15 cellular contexts compared by ENCODE assay signal in the genomic region with DNA sequence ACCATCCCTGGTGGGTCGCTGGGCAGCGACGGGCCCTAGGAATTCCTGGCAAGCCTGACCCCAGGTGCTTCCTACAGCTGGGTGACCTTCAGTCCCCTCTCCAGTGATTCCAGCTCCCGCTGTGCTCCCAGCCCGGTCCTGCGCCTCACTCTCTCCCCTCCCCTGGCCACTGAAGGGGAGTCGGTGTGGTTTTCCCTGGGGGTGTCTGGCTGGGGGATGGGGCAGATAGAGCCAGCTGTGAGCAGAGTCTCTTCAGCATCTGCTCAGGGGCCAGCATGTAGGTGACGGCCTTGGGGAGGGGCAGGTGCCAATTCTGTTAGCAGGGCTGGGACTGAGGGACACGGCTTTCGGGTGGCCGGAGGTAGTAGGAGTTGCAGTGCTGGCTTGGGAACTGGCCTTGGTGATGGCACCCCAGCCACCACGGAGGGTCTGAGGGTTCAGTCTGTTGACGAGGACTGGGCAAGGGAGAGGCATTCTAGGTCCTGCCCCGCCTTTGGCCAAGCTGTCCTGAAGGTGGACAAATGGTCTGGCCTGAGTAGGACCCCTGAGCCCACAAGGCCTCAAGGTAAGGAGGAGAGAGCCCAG. TPM values are rescaled to one million over a fixed set of nuclear protein-coding genes. Genes with fewer than 3 reads are reported as not detected.
"Had no signal": no experiment of that assay in that cellular context is flagged by ENCODE, and none has a peak within 500 bp of the region (broad histone marks: within the 10 kb centered on the region; RNA-seq: fewer than 3 reads in every experiment).

No MANE protein-coding gene starts in this region.

- H3K9me3 Mint-ChIP-seq: activated CD8-positive, alpha-beta T cell treated with anti-CD3 and anti-CD28 coated beads for 36 hours; activated T-helper 1 cell treated with anti-CD3 and anti-CD28 coated beads, Interleukin-12 subunit alpha, Interleukin-12 subunit beta, Interleukin-2, Interleukin-4 antibody, amounts not matched to agents 30 ng/mL and 10 ng/mL and 1 ng/mL, durations not matched to agents 14 hours and 24 hours and 36 hours; type B pancreatic cell had no signal

- H3K27ac ChIP-seq: coronary artery, gastrocnemius medialis, heart right ventricle, left lung, neutrophil had no signal

- H3K36me3 Mint-ChIP-seq: type B pancreatic cell had no signal

- H3K9me3 ChIP-seq: gastrocnemius medialis, heart right ventricle, left lung, neutrophil had no signal

- H3K36me3 ChIP-seq: gastrocnemius medialis, left lung, neutrophil had no signal

- H3K4me3 Mint-ChIP-seq: activated CD8-positive, alpha-beta T cell treated with anti-CD3 and anti-CD28 coated beads for 36 hours; activated T-helper 1 cell treated with anti-CD3 and anti-CD28 coated beads, Interleukin-12 subunit alpha, Interleukin-12 subunit beta, Interleukin-2, Interleukin-4 antibody, amounts not matched to agents 30 ng/mL and 10 ng/mL and 1 ng/mL, durations not matched to agents 14 hours and 24 hours and 36 hours; type B pancreatic cell had no signal

- H3K27ac Mint-ChIP-seq: activated CD8-positive, alpha-beta T cell treated with anti-CD3 and anti-CD28 coated beads for 36 hours; activated T-helper 1 cell treated with anti-CD3 and anti-CD28 coated beads, Interleukin-12 subunit alpha, Interleukin-12 subunit beta, Interleukin-2, Interleukin-4 antibody, amounts not matched to agents 30 ng/mL and 10 ng/mL and 1 ng/mL, durations not matched to agents 14 hours and 24 hours and 36 hours; type B pancreatic cell had no signal

- H3K27me3 Mint-ChIP-seq: activated CD8-positive, alpha-beta T cell treated with anti-CD3 and anti-CD28 coated beads for 36 hours; type B pancreatic cell had no signal

- H3K4me3 ChIP-seq: coronary artery, gastrocnemius medialis, heart right ventricle, left lung had no signal

- DNase-seq: activated CD8-positive, alpha-beta T cell treated with anti-CD3 and anti-CD28 coated beads for 36 hours; activated naive CD4-positive, alpha-beta T cell; effector memory CD4-positive, alpha-beta T cell; gastrocnemius medialis; islet precursor cell; mesendoderm; stimulated activated CD4-positive, alpha-beta T cell treated with anti-CD3 and anti-CD28 coated beads, Interleukin-12 subunit alpha, Interleukin-12 subunit beta, amount 100 ng/mL, for 4 hours; stimulated activated naive CD4-positive, alpha-beta T cell treated with Interleukin-2 at 50 U/mL for 16 hours had no signal

- ATAC-seq: activated CD8-positive, alpha-beta T cell treated with anti-CD3 and anti-CD28 coated beads for 36 hours; gastrocnemius medialis; heart right ventricle; left lung; sciatic nerve had no signal

RNA-seq across cellular contexts. Expression of a gene that starts 26.6 kb away (rescaled TPM):
- total RNA-seq: activated T-helper 1 cell treated with anti-CD3 and anti-CD28 coated beads, Interleukin-12 subunit alpha, Interleukin-12 subunit beta, Interleukin-2, Interleukin-4 antibody, amounts not matched to agents 30 ng/mL and 10 ng/mL and 1 ng/mL, durations not matched to agents 14 hours and 24 hours and 36 hours; gastrocnemius medialis had no signal
